In genomic region chr16:9528680-9529079, GRCh38 we compare ENCODE assay signal across 27 cellular contexts.
DNase-seq lines count a peak whose midpoint lies in the region; FAIRE-seq and TF ChIP-seq lines count a peak whose summit lies in the region.
"Had no signal": no experiment of that assay in that cellular context is flagged by ENCODE, and none has a peak within 500 bp of the region (broad histone marks: within the 10 kb centered on the region; RNA-seq: fewer than 3 reads in every experiment).

No MANE protein-coding gene starts in this region.

- no peaks in the 10 kb centered on the region for H3K23me2 ChIP-seq in H9 (ENCODE audit: insufficient read length, low read depth, low read length, poor library complexity, severe bottlenecking)

- no peak overlapping the region for H2BK15ac ChIP-seq in H9 (ENCODE audit: low read depth, low read length)

- H3K4me2 ChIP-seq in H9 (ENCODE audit: insufficient read depth, insufficient read length, low read length) (no peak overlapping the region), trophoblast cell (ENCODE audit: low read length) (no peak overlapping the region)
- H3K4me2 ChIP-seq: BLaER1, PC-9 had no signal

- no peaks in the 10 kb centered on the region for H3K79me2 ChIP-seq in H9 (ENCODE audit: insufficient read depth, low read length)
- H3K79me2 ChIP-seq in trophoblast cell (ENCODE audit: control insufficient read depth, insufficient read depth, low read length, poor library complexity), result no peaks in the 10 kb centered on the region

- H3K56ac ChIP-seq in H9 (ENCODE audit: insufficient read length, low read depth, low read length), result no peak overlapping the region

- peaks cover 4% of the 10 kb centered on the region for H3K27me3 Mint-ChIP-seq in H9 (ENCODE audit: low read depth)
- H3K27me3 Mint-ChIP-seq in mesothelial cell of epicardium (ENCODE audit: low read depth), result no peaks in the 10 kb centered on the region
- H3K27me3 Mint-ChIP-seq: CD4-positive, CD25-positive, alpha-beta regulatory T cell; T-helper 17 cell had no signal

- WGBS in H9 (ENCODE audit: extremely low coverage, insufficient read length, low lambda C conversion rate), result no CpG with 5 or more reads among the region's 4 CpGs
- WGBS in trophoblast cell (ENCODE audit: extremely low coverage, insufficient coverage, insufficient read length), result no CpG with 5 or more reads among the region's 4 CpGs

- H3K4me3 ChIP-seq in trophoblast cell (ENCODE audit: low read depth, low read length), result no peak overlapping the region
- H3K4me3 ChIP-seq: BLaER1, GM23248, PC-9, SJCRH30 had no signal

- H2BK20ac ChIP-seq in H9 (ENCODE audit: low read depth, low read length, poor library complexity, severe bottlenecking), result no peak overlapping the region

- H3K4ac ChIP-seq in H9 (ENCODE audit: low read depth, low read length) (no peak overlapping the region), trophoblast cell (ENCODE audit: low read depth, low read length) (no peak overlapping the region)

- H3K9me3 ChIP-seq in H9 (ENCODE audit: control insufficient read depth, low read depth, low read length) (no peaks in the 10 kb centered on the region), trophoblast cell (ENCODE audit: insufficient read depth, low read depth, low read length) (peaks cover 2% of the 10 kb centered on the region)
- H3K9me3 ChIP-seq: SJCRH30 had no signal

- H3K4me1 Mint-ChIP-seq in H9 (peaks cover 34 to 37% of the 10 kb centered on the region in 2 experiments), mesothelial cell of epicardium (peaks cover 31% of the 10 kb centered on the region)
- H3K4me1 Mint-ChIP-seq: CD4-positive, CD25-positive, alpha-beta regulatory T cell; T-helper 17 cell had no signal

- H2AK5ac ChIP-seq in H9 (ENCODE audit: insufficient read length, low read length) (no peak overlapping the region), trophoblast cell (ENCODE audit: low read length) (no peak overlapping the region)

- H3K4me1 ChIP-seq in H9 (ENCODE audit: insufficient read depth, low read length) (peaks cover 16% of the 10 kb centered on the region), trophoblast cell (ENCODE audit: control insufficient read depth in 1 of 2, insufficient read depth in 2 of 2, low read length in 2 of 2) (peaks cover 6 to 12% of the 10 kb centered on the region in 2 experiments)
- H3K4me1 ChIP-seq: BLaER1, SJCRH30 had no signal

- TF ChIP-seq CTCF in H9 (conservative IDR thresholded peaks at IDR 0.05), result no peak
- TF ChIP-seq CTCF in mesothelial cell of epicardium (IDR thresholded peaks at IDR 0.05; ENCODE audit: unreplicated experiment), result no peak

- H4K5ac ChIP-seq in H9 (ENCODE audit: insufficient read length, low read depth, low read length), result no peak overlapping the region

- no peak overlapping the region for H3T11ph ChIP-seq in H9 (ENCODE audit: low read length)

- H2BK5ac ChIP-seq in H9 (ENCODE audit: insufficient read length, low read length) (peak overlapping the region; percentile 55), trophoblast cell (ENCODE audit: low read depth, low read length, poor library complexity) (no peak overlapping the region)

- H3K9ac ChIP-seq in H9 (ENCODE audit: extremely low read depth, insufficient read length, low read length) (no peak overlapping the region), trophoblast cell (ENCODE audit: low read length) (no peak overlapping the region)
- H3K9ac ChIP-seq: BLaER1, GM23248 had no signal

- no peaks in the 10 kb centered on the region for H3K36me3 ChIP-seq in trophoblast cell (ENCODE audit: control insufficient read depth in 1 of 2, insufficient read depth in 2 of 2, low read length in 2 of 2)
- H3K36me3 ChIP-seq: BLaER1, SJCRH30 had no signal

- peak overlapping the region; percentile 99 for H2BK12ac ChIP-seq in H9 (ENCODE audit: insufficient read length, low read depth, low read length)
- H2BK12ac ChIP-seq in trophoblast cell (ENCODE audit: low read length), result no peak overlapping the region

- H3K27ac ChIP-seq in H9 (ENCODE audit: insufficient read length, low read depth, low read length), result no peak overlapping the region
- no peak overlapping the region for H3K27ac ChIP-seq in trophoblast cell (ENCODE audit: low read depth, low read length)
- H3K27ac ChIP-seq: BLaER1, GM23248, HL-60, PC-9, SJCRH30 had no signal

- H4K12ac ChIP-seq in trophoblast cell (ENCODE audit: low read depth, low read length), result no peak overlapping the region

- H3K14ac ChIP-seq in H9 (ENCODE audit: insufficient read depth, low read length) (no peak overlapping the region), trophoblast cell (ENCODE audit: low read length) (peak overlapping the region; percentile 63)

- no peak overlapping the region for H3K23ac ChIP-seq in H9 (ENCODE audit: insufficient read length, low read depth, low read length)
- H3K23ac ChIP-seq in trophoblast cell (ENCODE audit: low read length), result no peak overlapping the region

- H3K36me3 Mint-ChIP-seq in H9 (ENCODE audit: insufficient read depth in 1 of 3, low read depth in 3 of 3) (peaks cover 0 to 5% (median 4%) of the 10 kb centered on the region in 3 experiments; a peak in 4 of 7 replicates), mesothelial cell of epicardium (no peaks in the 10 kb centered on the region)
- H3K36me3 Mint-ChIP-seq: CD4-positive, CD25-positive, alpha-beta regulatory T cell had no signal

- H2AFZ ChIP-seq in H9 (ENCODE audit: low read length) (no peak overlapping the region), trophoblast cell (ENCODE audit: insufficient read depth, low read length, poor library complexity) (no peak overlapping the region)
- H2AFZ ChIP-seq: GM23248, PC-9 had no signal

- no peak overlapping the region for H3K4me3 Mint-ChIP-seq in H9
- no peak overlapping the region for H3K4me3 Mint-ChIP-seq in mesothelial cell of epicardium
- H3K4me3 Mint-ChIP-seq: CD4-positive, CD25-positive, alpha-beta regulatory T cell; T-helper 17 cell had no signal

- FAIRE-seq in frontal cortex (lab: Jason Lieb, UNC), result no peak
- FAIRE-seq: GM12892, HepG2 had no signal

- H3K18ac ChIP-seq in H9 (ENCODE audit: insufficient read length, low read depth, low read length) (peak overlapping the region; percentile 4), trophoblast cell (ENCODE audit: low read length) (no peak overlapping the region)

- DNase-seq in DMS53 (lab: John Stamatoyannopoulos, UW), result peak; percentile 16
- DNase-seq in DMS53 treated with DMSO at 0.1 percent for 48 hours (lab: John Stamatoyannopoulos, UW; ENCODE audit: unreplicated experiment), result no peak
- no peak for DNase-seq in H9
- peak; percentile 34 for DNase-seq in NCI-H69 (lab: John Stamatoyannopoulos, UW)
- DNase-seq in trophoblast cell, result no peak
- DNase-seq in AML-193 (lab: John Stamatoyannopoulos, UW), result no peak
- DNase-seq in mesothelial cell of epicardium (ENCODE audit: low spot score in 2 of 2, unreplicated experiment in 2 of 2), result no peak
- no peak for DNase-seq in frontal cortex (ENCODE audit: low spot score in 2 of 2)
- DNase-seq: 8988T; CD4-positive, CD25-positive, alpha-beta regulatory T cell; DND-41; GM23248; HCEC 1CT; Karpas-422; NCI-H1092; NCI-H1436; NCI-H187; NCI-H2107; NCI-H446; NCI-H774; PC-9; SJCRH30; T-helper 17 cell had no signal

- H4K20me1 ChIP-seq in H9 (ENCODE audit: control insufficient read depth, insufficient read depth, insufficient read length), result no peaks in the 10 kb centered on the region
- H4K20me1 ChIP-seq: BLaER1 had no signal

- H3K79me1 ChIP-seq in H9 (ENCODE audit: insufficient read depth, low read depth, low read length, poor library complexity, severe bottlenecking), result no peaks in the 10 kb centered on the region
- H3K79me1 ChIP-seq in trophoblast cell (ENCODE audit: low read length), result no peaks in the 10 kb centered on the region

- H2BK120ac ChIP-seq in H9 (ENCODE audit: low read depth, low read length, poor library complexity, severe bottlenecking), result no peak overlapping the region
- H2BK120ac ChIP-seq in trophoblast cell (ENCODE audit: insufficient read depth, low read length, poor library complexity), result peak overlapping the region; percentile 72

- H4K91ac ChIP-seq in H9 (ENCODE audit: insufficient read length, low read depth, low read length) (peak overlapping the region; percentile 71), trophoblast cell (ENCODE audit: low read depth, low read length) (no peak overlapping the region)

- no peak overlapping the region for H3K27ac Mint-ChIP-seq in H9
- H3K27ac Mint-ChIP-seq in mesothelial cell of epicardium, result no peak overlapping the region
- H3K27ac Mint-ChIP-seq: CD4-positive, CD25-positive, alpha-beta regulatory T cell; T-helper 17 cell had no signal

- H3K9me3 Mint-ChIP-seq in H9 (peaks cover 3 to 8% of the 10 kb centered on the region in 2 experiments; a peak in 4 of 5 replicates), mesothelial cell of epicardium (no peaks in the 10 kb centered on the region)

- H4K8ac ChIP-seq in H9 (replicated peaks; ENCODE audit: insufficient read length, low read depth, low read length) (no peak overlapping the region), trophoblast cell (ENCODE audit: low read depth, low read length) (no peak overlapping the region)

- no peaks in the 10 kb centered on the region; the same call in 1 of the 2 replicates for H3K27me3 ChIP-seq in H9 (ENCODE audit: insufficient read depth, low read length)
- no peaks in the 10 kb centered on the region for H3K27me3 ChIP-seq in trophoblast cell (ENCODE audit: insufficient read depth, low read length)
- H3K27me3 ChIP-seq: BLaER1, SJCRH30 had no signal

Comparison
In these comparisons a context has a peak if more than half of its experiments do, and no peak if none do; other contexts are left out.
1. DNase-seq: peak in DMS53 (single experiment) and NCI-H69 (single experiment); none in DMS53 treated with DMSO at 0.1 percent for 48 hours (single experiment), H9 (single experiment), trophoblast cell (0 of 2), AML-193 (0 of 2), mesothelial cell of epicardium (0 of 2) and frontal cortex (0 of 2).